Comparison of ENCODE assay signal across 8 cellular contexts in the genomic region with DNA sequence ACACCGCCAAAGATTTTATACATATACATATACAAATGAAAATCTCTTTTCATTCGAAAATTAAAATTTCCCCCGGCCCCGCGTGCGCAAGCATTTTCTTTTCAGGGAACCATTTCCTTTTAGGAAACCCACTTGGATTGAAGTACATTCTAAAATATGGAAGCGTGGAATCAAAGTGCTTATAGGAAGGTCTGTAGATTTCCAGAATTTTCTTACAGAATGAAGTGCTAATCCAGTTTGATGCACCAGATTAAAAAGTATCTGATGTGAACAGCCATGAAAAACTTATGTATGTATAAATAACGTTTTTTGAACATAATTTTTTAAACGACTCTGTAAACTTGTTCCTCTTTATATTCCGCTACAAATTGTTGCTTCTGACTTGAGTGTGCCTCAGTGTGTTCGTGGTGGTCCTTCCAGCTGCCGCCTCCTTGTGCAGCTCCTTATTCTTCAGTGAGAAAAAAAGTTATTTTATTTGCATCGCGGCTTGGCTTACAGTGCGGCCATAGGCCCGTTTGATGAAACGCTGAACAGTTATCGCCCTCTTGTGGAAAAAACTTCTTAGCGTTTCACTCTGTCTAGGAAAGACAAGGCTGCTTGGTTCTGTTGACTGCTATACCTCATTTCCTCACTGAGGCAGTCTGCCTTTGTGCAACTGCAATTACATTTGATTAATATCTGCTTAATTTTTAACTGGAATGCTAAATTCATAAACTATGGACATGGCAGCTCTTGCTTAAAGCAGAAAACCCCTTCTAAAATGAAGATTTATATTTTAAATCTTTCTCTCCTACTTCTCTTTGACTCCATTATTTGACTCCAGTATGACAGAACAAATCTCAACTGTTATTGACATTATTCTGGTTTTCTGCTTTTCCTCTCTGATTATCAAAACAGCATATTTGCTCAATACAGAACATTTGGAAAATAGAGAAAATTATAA. TPM values are rescaled to one million over a fixed set of nuclear protein-coding genes. Genes with fewer than 3 reads are reported as not detected.
DNase-seq lines count a peak whose midpoint lies in the region; ATAC-seq, FAIRE-seq and TF ChIP-seq lines count a peak whose summit lies in the region.

No MANE protein-coding gene starts in this region.

- H3K4me2 ChIP-seq in HCT116 (ENCODE audit: low read length) = peak overlapping the region; percentile 11; the same call in 1 of the 2 replicates

- peaks cover 0 to 6% of the 10 kb centered on the region in 2 experiments; a peak in 1 of 4 replicates for H3K4me1 ChIP-seq in HCT116 (ENCODE audit: control insufficient read depth in 1 of 2, insufficient read depth in 2 of 2, low read length in 2 of 2)
- H3K4me1 ChIP-seq in mucosa of descending colon (ENCODE audit: low read depth) = peaks cover 17% of the 10 kb centered on the region

- H3K9me2 ChIP-seq in HCT116 (ENCODE audit: insufficient read depth) = no peaks in the 10 kb centered on the region

- H2AFZ ChIP-seq in HCT116 (ENCODE audit: low read depth, low read length, poor library complexity, severe bottlenecking) = peak overlapping the region; percentile 84

- CTCF ChIA-PET in HCT116 (lab: Charles Lee) = interaction anchor here (0.6 to 1.0 kb wide), 2 partner anchors 35 to 732 kb away, joined by 3 read pairs; no protein-coding TSS in a partner anchor

- H3K9ac ChIP-seq in HCT116 (ENCODE audit: low read length) = no peak overlapping the region

- peak; percentile 90 for TF ChIP-seq RAD21 in HCT116 (IDR thresholded peaks at IDR 0.05; ENCODE audit: low read depth)

- ATAC-seq in HCT116 (peak; percentile 64), mucosa of descending colon (peak; percentile 76)

- BruUV-seq in HCT116 (replicated peaks; lab: Mats Ljungman, UMichigan) = no TSS peak

- no peak overlapping the region for H3K4me3 ChIP-seq in HCT116 (replicated peaks in 1 of 2; ENCODE audit: low read depth in 1 of 2, low read length in 2 of 2)
- H3K4me3 ChIP-seq in mucosa of descending colon = no peak overlapping the region

- no peak overlapping the region for H3K27ac ChIP-seq in HCT116 (ENCODE audit: low read depth, low read length)

- DNase-seq in A172 (ENCODE audit: low spot score) = peak; percentile 60
- DNase-seq in GM04503 (ENCODE audit: low read depth) = peak; percentile 26
- peak; percentile 62 for DNase-seq in HCT116 (ENCODE audit: low read depth, low spot score)
- peak; percentile 62 for DNase-seq in M059J (ENCODE audit: low read depth)
- DNase-seq in SHP77 (lab: John Stamatoyannopoulos, UW) = peak; percentile 21 to 62
- DNase-seq in mucosa of descending colon = peak in 1 of 3 donors; percentile 67
- DNase-seq in stimulated activated CD4-positive, alpha-beta T cell treated with anti-CD3 and anti-CD28 coated beads, Interleukin-4, amount 100 ng/mL, for 4 hours = no peak

- H3K9me3 ChIP-seq in HCT116 (ENCODE audit: control insufficient read depth in 1 of 2, insufficient read depth in 1 of 2, low read depth in 1 of 2, low read length in 2 of 2) (no peaks in the 10 kb centered on the region), mucosa of descending colon (no peaks in the 10 kb centered on the region)

- POLR2A ChIA-PET in HCT116 (lab: Charles Lee) = no interaction called here

- H3K36me3 ChIP-seq in HCT116 (ENCODE audit: control insufficient read depth in 1 of 2, insufficient read depth in 2 of 2, low read length in 2 of 2) (no peaks in the 10 kb centered on the region), mucosa of descending colon (ENCODE audit: low read depth) (no peaks in the 10 kb centered on the region)

- intact Hi-C loops in HCT116 (cut with micrococcal nuclease) (loop anchor here (1.0 to 10.0 kb wide), 7 partner anchors 33 to 999 kb away; no protein-coding TSS in a partner anchor), mucosa of descending colon (cut with DNase I, micrococcal nuclease) (no loop called here)

- peak; percentile 70 to 77 (median 74); a peak in 5 of 6 replicates for TF ChIP-seq CTCF in HCT116 (IDR thresholded peaks at IDR 0.05 in 2 of 3, conservative IDR thresholded peaks at IDR 0.05 in 1 of 3; ENCODE audit: borderline replicate concordance in 1 of 3, insufficient read depth in 1 of 3, low read depth in 2 of 3, low read length in 2 of 3)
- TF ChIP-seq CTCF in mucosa of descending colon (IDR thresholded peaks at IDR 0.05) = no peak

- peak; percentile 53 for FAIRE-seq in endometrium (lab: Jason Lieb, UNC)

- no peaks in the 10 kb centered on the region for H3K27me3 ChIP-seq in HCT116 (ENCODE audit: insufficient read depth, low read length)

- no peaks in the 10 kb centered on the region for H4K20me1 ChIP-seq in HCT116 (ENCODE audit: insufficient read depth)

- TF ChIP-seq POLR2A in HCT116 (IDR thresholded peaks at IDR 0.05; ENCODE audit: borderline replicate concordance, extremely low read depth, insufficient read depth, insufficient read length) = no peak

- no peaks in the 10 kb centered on the region for H3K79me2 ChIP-seq in HCT116 (ENCODE audit: insufficient read depth, low read length)

- RAD21 ChIA-PET in HCT116 (lab: Charles Lee; ENCODE audit: low non-redundant PET in 1 of 2, low total read pairs in 2 of 2, uncharacterized antibody in 2 of 2, unreplicated experiment in 2 of 2) = no interaction called here

TF ChIP-seq in HCT116, 20 proteins besides CTCF, POLR2A, EP300 and RAD21:
- TF ChIP-seq SP1 (IDR thresholded peaks at IDR 0.05; ENCODE audit: low read depth) = no peak
- no peak for TF ChIP-seq CBX3 (IDR thresholded peaks at IDR 0.05; ENCODE audit: low read depth)
- TF ChIP-seq, protein P1, sequence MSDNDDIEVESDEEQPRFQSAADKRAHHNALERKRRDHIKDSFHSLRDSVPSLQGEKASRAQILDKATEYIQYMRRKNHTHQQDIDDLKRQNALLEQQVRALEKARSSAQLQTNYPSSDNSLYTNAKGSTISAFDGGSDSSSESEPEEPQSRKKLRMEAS (IDR thresholded peaks at IDR 0.05) = no peak
- peak; percentile 58 for TF ChIP-seq YY1 (IDR thresholded peaks at IDR 0.05; ENCODE audit: extremely low read depth, insufficient replicate concordance, low read depth, low read length)
- no peak for TF ChIP-seq ELF1 (IDR thresholded peaks at IDR 0.05; ENCODE audit: borderline replicate concordance, low read depth)

RNA-seq across cellular contexts. Expression of gene NKX6-1, which starts 4.7 kb away (rescaled TPM):
- 0.34 and 0.55 TPM in 2 replicates for total RNA-seq in A172 (2014; rRNA removed; shearing (Covaris generic))
- total RNA-seq in HCT116 (2021; ENCODE audit: unreplicated experiment) (4.2 TPM), mucosa of descending colon (not detected)
- polyA plus RNA-seq in HCT116 (2012) = 1.9 and 2.4 TPM in 2 replicates
- 0.64 and 0.74 TPM in 2 replicates for total RNA-seq in M059J (2014; rRNA removed; shearing (Covaris generic))

Comparison
In these comparisons a context has a peak if more than half of its experiments do, and no peak if none do; other contexts are left out.
1. DNase-seq: peak in A172 (single experiment), GM04503 (single experiment), HCT116 (single experiment), M059J (single experiment) and SHP77 (2 of 2); none in stimulated activated CD4-positive, alpha-beta T cell treated with anti-CD3 and anti-CD28 coated beads, Interleukin-4, amount 100 ng/mL, for 4 hours (0 of 2).